In genomic region chr4:78868712-78869111, GRCh38 we compare ENCODE assay signal across 5 cellular contexts.
A peak's percentile ranks its signal among the peaks of the same experiment; 100 is the strongest.
DNase-seq lines count a peak whose midpoint lies in the region; ATAC-seq lines count a peak whose summit lies in the region.
"Not testable (repeated sequence)": the region's sequence is repeated elsewhere in the genome, so short reads cannot be mapped to it uniquely, and the experiment has no call there.

No MANE protein-coding gene starts in this region.

- DNase-seq in Right ventricle myocardium superior (peak; percentile 28), posterior vena cava (ENCODE audit: low spot score) (peak; percentile 53)
- not testable (repeated sequence) for DNase-seq in memory B cell (ENCODE audit: low spot score in 2 of 2)

- H3K4me1 Mint-ChIP-seq in dendritic cell treated with granulocyte-macrophage colony-stimulating factor and Interleukin-4, amounts not matched to agents 40 ng/mL and 50 ng/mL, for 4 days (ENCODE audit: low read depth); memory B cell; stimulated activated memory B cell treated with anti-CD40 and anti-IgM and Interleukin-4, amounts not matched to agents 10 μg/mL and 1 μg/mL and 100 μg/mL, for 72 hours: not testable (repeated sequence)

- not testable (repeated sequence) for H3K9me3 Mint-ChIP-seq in dendritic cell treated with granulocyte-macrophage colony-stimulating factor and Interleukin-4, amounts not matched to agents 40 ng/mL and 50 ng/mL, for 4 days; memory B cell; stimulated activated memory B cell treated with anti-CD40 and anti-IgM and Interleukin-4, amounts not matched to agents 10 μg/mL and 1 μg/mL and 100 μg/mL, for 72 hours

- not testable (repeated sequence) for H3K27me3 Mint-ChIP-seq in dendritic cell treated with granulocyte-macrophage colony-stimulating factor and Interleukin-4, amounts not matched to agents 40 ng/mL and 50 ng/mL, for 4 days; memory B cell; stimulated activated memory B cell treated with anti-CD40 and anti-IgM and Interleukin-4, amounts not matched to agents 10 μg/mL and 1 μg/mL and 100 μg/mL, for 72 hours

- intact Hi-C loops in dendritic cell treated with granulocyte-macrophage colony-stimulating factor and Interleukin-4, amounts not matched to agents 40 ng/mL and 50 ng/mL, for 4 days (cut with micrococcal nuclease): not testable (repeated sequence)
- intact Hi-C loops in Right ventricle myocardium superior (cut with DNase I) (loop anchor here (10.0 kb wide), 1 partner anchor 904 kb away; no protein-coding TSS in a partner anchor), posterior vena cava (cut with DNase I) (loop anchor here (5.0 to 10.0 kb wide), 2 partner anchors 226 to 254 kb away; no protein-coding TSS in a partner anchor)

- H3K27ac Mint-ChIP-seq in dendritic cell treated with granulocyte-macrophage colony-stimulating factor and Interleukin-4, amounts not matched to agents 40 ng/mL and 50 ng/mL, for 4 days: peak overlapping the region; percentile 56
- peak overlapping the region; percentile 50 for H3K27ac Mint-ChIP-seq in memory B cell
- H3K27ac Mint-ChIP-seq in stimulated activated memory B cell treated with anti-CD40 and anti-IgM and Interleukin-4, amounts not matched to agents 10 μg/mL and 1 μg/mL and 100 μg/mL, for 72 hours: peak overlapping the region; percentile 46

- not testable (repeated sequence) for ATAC-seq in Right ventricle myocardium superior (ENCODE audit: poor library complexity); memory B cell (ENCODE audit: low read depth); stimulated activated memory B cell treated with anti-CD40 and anti-IgM and Interleukin-4, amounts not matched to agents 10 μg/mL and 1 μg/mL and 100 μg/mL, for 72 hours

- H3K36me3 Mint-ChIP-seq in dendritic cell treated with granulocyte-macrophage colony-stimulating factor and Interleukin-4, amounts not matched to agents 40 ng/mL and 50 ng/mL, for 4 days (ENCODE audit: low read depth): peaks cover 96% of the 10 kb centered on the region
- peaks cover 19% of the 10 kb centered on the region for H3K36me3 Mint-ChIP-seq in memory B cell
- H3K36me3 Mint-ChIP-seq in stimulated activated memory B cell treated with anti-CD40 and anti-IgM and Interleukin-4, amounts not matched to agents 10 μg/mL and 1 μg/mL and 100 μg/mL, for 72 hours: peaks cover 43% of the 10 kb centered on the region

- H3K4me3 Mint-ChIP-seq in dendritic cell treated with granulocyte-macrophage colony-stimulating factor and Interleukin-4, amounts not matched to agents 40 ng/mL and 50 ng/mL, for 4 days; memory B cell; stimulated activated memory B cell treated with anti-CD40 and anti-IgM and Interleukin-4, amounts not matched to agents 10 μg/mL and 1 μg/mL and 100 μg/mL, for 72 hours: not testable (repeated sequence)
